ENCODE assay signal across 1 cellular context in genomic region chr9:112144807-112145206, GRCh38.
TF ChIP-seq lines count a peak whose summit lies in the region.

No MANE protein-coding gene starts in this region.

TF ChIP-seq in SK-N-SH treated with all-trans-retinoic acid at 6 μM for 48 hours, 23 proteins besides CTCF, POLR2A, EP300 and RAD21 (continued from another document):
- TF ChIP-seq PATZ1 (CRISPR knock-in tag; IDR thresholded peaks at IDR 0.05; ENCODE audit: borderline replicate concordance) (no peak), RARB (CRISPR knock-in tag; IDR thresholded peaks at IDR 0.05) (no peak)
TF ChIP-seq in SK-N-SH treated with all-trans-retinoic acid at 6 μM for 48 hours: peak in this region for 0.
